13 cellular contexts compared by ENCODE assay signal in the genomic region with DNA sequence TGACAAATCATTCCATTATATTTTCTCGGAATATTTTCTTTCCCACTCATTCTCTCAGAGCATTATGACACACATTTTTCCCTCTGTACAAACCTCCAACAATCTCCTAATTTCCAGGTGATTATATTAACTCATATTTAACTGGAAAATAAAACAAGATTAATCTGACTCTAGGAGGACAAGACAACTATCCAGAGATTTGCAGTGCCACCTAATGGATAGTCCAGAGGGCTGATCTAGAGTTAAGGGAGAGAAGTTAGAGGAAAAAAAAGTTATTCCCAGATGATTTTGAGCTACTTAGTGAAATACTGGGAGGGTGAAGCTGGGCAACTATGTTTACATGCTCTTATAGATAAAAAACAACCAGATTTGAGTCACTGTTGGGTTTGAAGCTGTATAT.
DNase-seq lines count a peak whose midpoint lies in the region; ATAC-seq and TF ChIP-seq lines count a peak whose summit lies in the region.
"Had no signal": no experiment of that assay in that cellular context is flagged by ENCODE, and none has a peak within 500 bp of the region (broad histone marks: within the 10 kb centered on the region; RNA-seq: fewer than 3 reads in every experiment).

No MANE protein-coding gene starts in this region.

- H3K9me3 ChIP-seq in GM23248 (ENCODE audit: low read depth) = no peaks in the 10 kb centered on the region

- intact Hi-C loops in activated T-helper 2 cell treated with anti-CD3 and anti-CD28 coated beads, Interferon-gamma antibody, Interleukin-2, Interleukin-4, amounts not matched to agents 10 μg/mL and 5 μg/mL and 100 μg/mL, durations not matched to agents 14 hours and 24 hours and 36 hours (cut with micrococcal nuclease) = no loop called here

- H3K27ac Mint-ChIP-seq in activated T-helper 2 cell treated with anti-CD3 and anti-CD28 coated beads, Interferon-gamma antibody, Interleukin-2, Interleukin-4, amounts not matched to agents 10 μg/mL and 5 μg/mL and 100 μg/mL, durations not matched to agents 14 hours and 24 hours and 36 hours = no peak overlapping the region
- H3K27ac Mint-ChIP-seq: immature natural killer cell had no signal

- no peak overlapping the region for H3K27ac ChIP-seq in GM23248

- H3K4me1 ChIP-seq in GM23248 (ENCODE audit: insufficient read depth) = no peaks in the 10 kb centered on the region

- H3K27me3 Mint-ChIP-seq in activated T-helper 2 cell treated with anti-CD3 and anti-CD28 coated beads, Interferon-gamma antibody, Interleukin-2, Interleukin-4, amounts not matched to agents 10 μg/mL and 5 μg/mL and 100 μg/mL, durations not matched to agents 14 hours and 24 hours and 36 hours (ENCODE audit: low read depth) = no peaks in the 10 kb centered on the region

- H3K4me3 ChIP-seq in GM23248 (no peak overlapping the region), foreskin fibroblast (ENCODE audit: low read depth in 1 of 2, low read length in 2 of 2) (no peak overlapping the region)
- H3K4me3 ChIP-seq: K562 had no signal

- H2AFZ ChIP-seq in GM23248 = no peak overlapping the region

- WGBS in GM23248 (ENCODE audit: low coverage in 1 of 2, low lambda C conversion rate in 2 of 2, missing lambda C conversion rate in 2 of 2), 2 experiments = 80 to 85% methylated on average over 1 of the region's 1 CpG

- H3K4me2 ChIP-seq in GM23248 (ENCODE audit: unreplicated experiment) = no peak overlapping the region

- peak; percentile 42 for TF ChIP-seq CTCF in foreskin fibroblast (IDR thresholded peaks at IDR 0.05; ENCODE audit: low read depth, low read length)

- H3K9me3 Mint-ChIP-seq in activated T-helper 2 cell treated with anti-CD3 and anti-CD28 coated beads, Interferon-gamma antibody, Interleukin-2, Interleukin-4, amounts not matched to agents 10 μg/mL and 5 μg/mL and 100 μg/mL, durations not matched to agents 14 hours and 24 hours and 36 hours = no peaks in the 10 kb centered on the region

- no peaks in the 10 kb centered on the region for H3F3A ChIP-seq in GM23248 (ENCODE audit: insufficient read depth)

- H3K9me2 ChIP-seq in GM23248 (ENCODE audit: insufficient read depth) = no peaks in the 10 kb centered on the region

- H3K79me2 ChIP-seq in GM23248 (ENCODE audit: insufficient read depth) = no peaks in the 10 kb centered on the region

- ATAC-seq in SK-N-SH treated with all-trans-retinoic acid at 6 μM for 48 hours (peak; percentile 74), GM21390 (IDR thresholded peaks at IDR 0.05; ENCODE audit: unreplicated experiment) (no peak)
- ATAC-seq: K562 had no signal

- peaks cover 21% of the 10 kb centered on the region for H3K27me3 ChIP-seq in GM23248 (replicated peaks; ENCODE audit: insufficient read depth)

- H3K4me3 Mint-ChIP-seq in activated T-helper 2 cell treated with anti-CD3 and anti-CD28 coated beads, Interferon-gamma antibody, Interleukin-2, Interleukin-4, amounts not matched to agents 10 μg/mL and 5 μg/mL and 100 μg/mL, durations not matched to agents 14 hours and 24 hours and 36 hours (ENCODE audit: low read depth) = no peak overlapping the region
- H3K4me3 Mint-ChIP-seq: immature natural killer cell had no signal

- H4K20me1 ChIP-seq in GM23248 (ENCODE audit: insufficient read depth) = no peaks in the 10 kb centered on the region

- in situ Hi-C loops in ACHN (cut with HindIII; ENCODE audit: low pct_ligation_motif_present, low pct_unique_long_range_greater_than_20kb, low sequenced_read_pairs) (loop anchor here (25.0 kb wide), 1 partner anchor 279 kb away; no protein-coding TSS in a partner anchor), GM23248 (cut with MboI) (no loop called here)

- no peaks in the 10 kb centered on the region for H3K4me1 Mint-ChIP-seq in activated T-helper 2 cell treated with anti-CD3 and anti-CD28 coated beads, Interferon-gamma antibody, Interleukin-2, Interleukin-4, amounts not matched to agents 10 μg/mL and 5 μg/mL and 100 μg/mL, durations not matched to agents 14 hours and 24 hours and 36 hours (ENCODE audit: low read depth)
- H3K4me1 Mint-ChIP-seq: immature natural killer cell had no signal

- H3K36me3 Mint-ChIP-seq in activated T-helper 2 cell treated with anti-CD3 and anti-CD28 coated beads, Interferon-gamma antibody, Interleukin-2, Interleukin-4, amounts not matched to agents 10 μg/mL and 5 μg/mL and 100 μg/mL, durations not matched to agents 14 hours and 24 hours and 36 hours (ENCODE audit: low read depth) = no peaks in the 10 kb centered on the region
- H3K36me3 Mint-ChIP-seq: immature natural killer cell had no signal

- peak; percentile 65 for DNase-seq in ACHN
- peak; percentile 32 for DNase-seq in GM23248
- peak; percentile 0 to 35 for DNase-seq in foreskin fibroblast
- DNase-seq in activated T-helper 2 cell treated with anti-CD3 and anti-CD28 coated beads, Interferon-gamma antibody, Interleukin-2, Interleukin-4, amounts not matched to agents 10 μg/mL and 5 μg/mL and 100 μg/mL, durations not matched to agents 14 hours and 24 hours and 36 hours (ENCODE audit: low spot score) = no peak
- no peak for DNase-seq in RPMI8226
- no peak for DNase-seq in LoVo (ENCODE audit: low spot score)
- DNase-seq: cerebellar nuclear complex, DMS153, immature natural killer cell, retina had no signal

- no peaks in the 10 kb centered on the region for H3K36me3 ChIP-seq in GM23248 (ENCODE audit: low read depth)

- H3K9ac ChIP-seq in GM23248 = no peak overlapping the region

TF ChIP-seq in SK-N-SH treated with all-trans-retinoic acid at 6 μM for 48 hours, 23 proteins besides CTCF, POLR2A, EP300 and RAD21:
- TF ChIP-seq, protein P1, sequence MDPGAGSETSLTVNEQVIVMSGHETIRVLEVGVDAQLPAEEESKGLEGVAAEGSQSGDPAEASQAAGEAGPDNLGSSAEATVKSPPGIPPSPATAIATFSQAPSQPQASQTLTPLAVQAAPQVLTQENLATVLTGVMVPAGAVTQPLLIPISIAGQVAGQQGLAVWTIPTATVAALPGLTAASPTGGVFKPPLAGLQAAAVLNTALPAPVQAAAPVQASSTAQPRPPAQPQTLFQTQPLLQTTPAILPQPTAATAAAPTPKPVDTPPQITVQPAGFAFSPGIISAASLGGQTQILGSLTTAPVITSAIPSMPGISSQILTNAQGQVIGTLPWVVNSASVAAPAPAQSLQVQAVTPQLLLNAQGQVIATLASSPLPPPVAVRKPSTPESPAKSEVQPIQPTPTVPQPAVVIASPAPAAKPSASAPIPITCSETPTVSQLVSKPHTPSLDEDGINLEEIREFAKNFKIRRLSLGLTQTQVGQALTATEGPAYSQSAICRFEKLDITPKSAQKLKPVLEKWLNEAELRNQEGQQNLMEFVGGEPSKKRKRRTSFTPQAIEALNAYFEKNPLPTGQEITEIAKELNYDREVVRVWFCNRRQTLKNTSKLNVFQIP (CRISPR knock-in tag; IDR thresholded peaks at IDR 0.05; ENCODE audit: borderline replicate concordance, low read depth) = no peak
- TF ChIP-seq TCF4 (CRISPR knock-in tag; IDR thresholded peaks at IDR 0.05; ENCODE audit: borderline replicate concordance) = no peak
- TF ChIP-seq PPARA (CRISPR knock-in tag; IDR thresholded peaks at IDR 0.05; ENCODE audit: borderline replicate concordance) = no peak
- TF ChIP-seq, protein P2, sequence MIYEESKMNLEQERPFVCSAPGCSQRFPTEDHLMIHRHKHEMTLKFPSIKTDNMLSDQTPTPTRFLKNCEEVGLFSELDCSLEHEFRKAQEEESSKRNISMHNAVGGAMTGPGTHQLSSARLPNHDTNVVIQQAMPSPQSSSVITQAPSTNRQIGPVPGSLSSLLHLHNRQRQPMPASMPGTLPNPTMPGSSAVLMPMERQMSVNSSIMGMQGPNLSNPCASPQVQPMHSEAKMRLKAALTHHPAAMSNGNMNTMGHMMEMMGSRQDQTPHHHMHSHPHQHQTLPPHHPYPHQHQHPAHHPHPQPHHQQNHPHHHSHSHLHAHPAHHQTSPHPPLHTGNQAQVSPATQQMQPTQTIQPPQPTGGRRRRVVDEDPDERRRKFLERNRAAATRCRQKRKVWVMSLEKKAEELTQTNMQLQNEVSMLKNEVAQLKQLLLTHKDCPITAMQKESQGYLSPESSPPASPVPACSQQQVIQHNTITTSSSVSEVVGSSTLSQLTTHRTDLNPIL (CRISPR knock-in tag; IDR thresholded peaks at IDR 0.05; ENCODE audit: low read depth) = no peak
- no peak for TF ChIP-seq ZNF565 (CRISPR knock-in tag; conservative IDR thresholded peaks at IDR 0.05; ENCODE audit: low read depth)
- TF ChIP-seq, protein P3, sequence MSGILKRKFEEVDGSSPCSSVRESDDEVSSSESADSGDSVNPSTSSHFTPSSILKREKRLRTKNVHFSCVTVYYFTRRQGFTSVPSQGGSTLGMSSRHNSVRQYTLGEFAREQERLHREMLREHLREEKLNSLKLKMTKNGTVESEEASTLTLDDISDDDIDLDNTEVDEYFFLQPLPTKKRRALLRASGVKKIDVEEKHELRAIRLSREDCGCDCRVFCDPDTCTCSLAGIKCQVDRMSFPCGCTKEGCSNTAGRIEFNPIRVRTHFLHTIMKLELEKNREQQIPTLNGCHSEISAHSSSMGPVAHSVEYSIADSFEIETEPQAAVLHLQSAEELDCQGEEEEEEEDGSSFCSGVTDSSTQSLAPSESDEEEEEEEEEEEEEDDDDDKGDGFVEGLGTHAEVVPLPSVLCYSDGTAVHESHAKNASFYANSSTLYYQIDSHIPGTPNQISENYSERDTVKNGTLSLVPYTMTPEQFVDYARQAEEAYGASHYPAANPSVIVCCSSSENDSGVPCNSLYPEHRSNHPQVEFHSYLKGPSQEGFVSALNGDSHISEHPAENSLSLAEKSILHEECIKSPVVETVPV (CRISPR knock-in tag; IDR thresholded peaks at IDR 0.05) = no peak
- TF ChIP-seq ARNTL (CRISPR knock-in tag; IDR thresholded peaks at IDR 0.05; ENCODE audit: borderline replicate concordance, low read depth) = no peak
- no peak for TF ChIP-seq RARB (CRISPR knock-in tag; IDR thresholded peaks at IDR 0.05)
- TF ChIP-seq CSDC2 (CRISPR knock-in tag; IDR thresholded peaks at IDR 0.05) = no peak
- TF ChIP-seq ZFP3 (CRISPR knock-in tag; IDR thresholded peaks at IDR 0.05) = no peak
- no peak for TF ChIP-seq ZNF70 (CRISPR knock-in tag; IDR thresholded peaks at IDR 0.05)

Comparison
In these comparisons a context has a peak if more than half of its experiments do, and no peak if none do; other contexts are left out.
1. DNase-seq: peak in ACHN (single experiment), GM23248 (single experiment) and foreskin fibroblast (2 of 2); none in activated T-helper 2 cell treated with anti-CD3 and anti-CD28 coated beads, Interferon-gamma antibody, Interleukin-2, Interleukin-4, amounts not matched to agents 10 μg/mL and 5 μg/mL and 100 μg/mL, durations not matched to agents 14 hours and 24 hours and 36 hours (single experiment), RPMI8226 (single experiment) and LoVo (single experiment).